In the genomic region with DNA sequence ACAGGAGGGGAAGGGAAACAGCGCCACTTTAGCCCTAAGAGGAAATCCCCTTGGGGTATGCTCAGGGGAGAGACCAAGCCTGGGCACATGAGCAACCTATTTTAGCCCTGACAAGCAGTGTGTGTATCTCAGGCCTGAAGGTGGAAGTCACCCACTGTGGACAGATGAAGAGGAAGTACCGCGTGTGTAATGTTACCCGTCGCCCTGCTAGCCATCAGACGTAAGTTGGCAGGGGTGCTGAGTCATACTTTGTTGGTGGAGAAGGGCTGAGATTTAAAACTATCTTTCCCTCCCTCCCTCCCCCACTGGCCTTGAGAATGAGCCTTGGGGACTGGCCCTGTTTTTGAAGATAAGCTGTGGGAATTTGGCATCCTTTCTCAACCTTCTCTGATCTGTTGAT, we compare ENCODE assay signal across 10 cellular contexts. TPM values are rescaled to one million over a fixed set of nuclear protein-coding genes. Genes with fewer than 3 reads are reported as not detected.
DNase-seq lines count a peak whose midpoint lies in the region; ATAC-seq, FAIRE-seq and TF ChIP-seq lines count a peak whose summit lies in the region.
"Had no signal": no experiment of that assay in that cellular context is flagged by ENCODE, and none has a peak within 500 bp of the region (broad histone marks: within the 10 kb centered on the region; RNA-seq: fewer than 3 reads in every experiment).

No MANE protein-coding gene starts in this region.

- peak overlapping the region in 1 of 2 donors; percentile 53 for H3K27ac Mint-ChIP-seq in stimulated activated naive CD8-positive, alpha-beta T cell treated with anti-CD3 and anti-CD28 coated beads, Interleukin-15, amount 100 ng/mL, for 72 hours
- H3K27ac Mint-ChIP-seq: type B pancreatic cell had no signal

- H3K27me3 Mint-ChIP-seq in stimulated activated naive CD8-positive, alpha-beta T cell treated with anti-CD3 and anti-CD28 coated beads, Interleukin-15, amount 100 ng/mL, for 72 hours: no peaks in the 10 kb centered on the region
- H3K27me3 Mint-ChIP-seq: type B pancreatic cell had no signal

- peak; percentile 71 for ATAC-seq in stimulated activated naive CD8-positive, alpha-beta T cell treated with anti-CD3 and anti-CD28 coated beads, Interleukin-15, Interleukin-2, amounts not matched to agents 100 U/mL and 50 U/mL, for 24 hours
- ATAC-seq in stimulated activated naive CD8-positive, alpha-beta T cell treated with anti-CD3 and anti-CD28 coated beads, Interleukin-15, amount 100 ng/mL, for 72 hours: no peak
- peak; percentile 41 for ATAC-seq in Right ventricle myocardium inferior

- no peak overlapping the region for H3K4me3 Mint-ChIP-seq in stimulated activated naive CD8-positive, alpha-beta T cell treated with anti-CD3 and anti-CD28 coated beads, Interleukin-15, amount 100 ng/mL, for 72 hours
- H3K4me3 Mint-ChIP-seq: type B pancreatic cell had no signal

- H3K4me3 ChIP-seq in MM.1S (ENCODE audit: low read length): no peak overlapping the region

- intact Hi-C loops in Right ventricle myocardium inferior (cut with DNase I): no loop called here

- no peaks in the 10 kb centered on the region for H3K36me3 ChIP-seq in MM.1S (replicated peaks; ENCODE audit: insufficient read depth, low read length)

- H3K4me1 Mint-ChIP-seq in stimulated activated naive CD8-positive, alpha-beta T cell treated with anti-CD3 and anti-CD28 coated beads, Interleukin-15, amount 100 ng/mL, for 72 hours: peaks cover 6% of the 10 kb centered on the region

- no peaks in the 10 kb centered on the region for H3K4me1 ChIP-seq in MM.1S (ENCODE audit: low read length)

- H3K4me2 ChIP-seq in MM.1S (ENCODE audit: low read depth, low read length): no peak overlapping the region

- no peaks in the 10 kb centered on the region for H3K9me2 ChIP-seq in MM.1S (replicated peaks; ENCODE audit: insufficient read depth, low read length)

- no peaks in the 10 kb centered on the region for H3K79me2 ChIP-seq in MM.1S (ENCODE audit: low read length)

- H3K9me3 Mint-ChIP-seq in stimulated activated naive CD8-positive, alpha-beta T cell treated with anti-CD3 and anti-CD28 coated beads, Interleukin-15, amount 100 ng/mL, for 72 hours: no peaks in the 10 kb centered on the region
- H3K9me3 Mint-ChIP-seq: type B pancreatic cell had no signal

- H3K9ac ChIP-seq in MM.1S (ENCODE audit: low read length): no peak overlapping the region

- H3K27me3 ChIP-seq in MM.1S (replicated peaks; ENCODE audit: insufficient read depth, low read length): no peaks in the 10 kb centered on the region

- FAIRE-seq in D721Med (lab: Jason Lieb, UNC): no peak

- no peaks in the 10 kb centered on the region for H3K9me3 ChIP-seq in MM.1S (replicated peaks; ENCODE audit: insufficient read depth, low read length)

- no peaks in the 10 kb centered on the region for H4K20me1 ChIP-seq in MM.1S (ENCODE audit: insufficient read depth, low read length)

- no peak overlapping the region for H2AFZ ChIP-seq in MM.1S (ENCODE audit: low read length)

- no peaks in the 10 kb centered on the region for H3F3A ChIP-seq in MM.1S (ENCODE audit: insufficient read depth, low read length)

- no peak overlapping the region for H3K27ac ChIP-seq in MM.1S (ENCODE audit: low read length)

- TF ChIP-seq CTCF in D721Med (IDR thresholded peaks at IDR 0.05; ENCODE audit: insufficient read depth, missing control alignments) (no peak), MM.1S (IDR thresholded peaks at IDR 0.05; ENCODE audit: low read length) (no peak)

- DNase-seq in stimulated activated naive CD8-positive, alpha-beta T cell treated with anti-CD3 and anti-CD28 coated beads, Interleukin-15, Interleukin-2, amounts not matched to agents 100 U/mL and 50 U/mL, for 24 hours: peak; percentile 9
- no peak for DNase-seq in stimulated activated naive CD8-positive, alpha-beta T cell treated with anti-CD3 and anti-CD28 coated beads, Interleukin-15, amount 100 ng/mL, for 72 hours
- DNase-seq in NOMO-1 treated with dmso at 0.1 percent for 144 hours (lab: John Stamatoyannopoulos, UW; ENCODE audit: unreplicated experiment) (peak; percentile 84), Right ventricle myocardium inferior (ENCODE audit: missing footprints) (peak; percentile 76), D721Med (ENCODE audit: insufficient read length, low spot score) (no peak), MM.1S (no peak), ecto neural progenitor cell (ENCODE audit: low spot score) (no peak)
- DNase-seq in stimulated activated CD4-positive, alpha-beta T cell treated with anti-CD3 and anti-CD28 coated beads, Interleukin-4, amount 100 ng/mL, for 4 hours: no peak
- DNase-seq: NCI-H1048 had no signal

RNA-seq across cellular contexts. Expression of a gene that starts 11.2 kb away (rescaled TPM):
- 17.5 TPM for total RNA-seq in Right ventricle myocardium inferior

RNA-seq across cellular contexts. Expression of a gene that starts 36.7 kb away (rescaled TPM):
- total RNA-seq in Right ventricle myocardium inferior: 12.0 TPM

Comparison
In these comparisons a context has a peak if more than half of its experiments do, and no peak if none do; other contexts are left out.
1. DNase-seq: peak in stimulated activated naive CD8-positive, alpha-beta T cell treated with anti-CD3 and anti-CD28 coated beads, Interleukin-15, Interleukin-2, amounts not matched to agents 100 U/mL and 50 U/mL, for 24 hours (single experiment), NOMO-1 treated with dmso at 0.1 percent for 144 hours (single experiment) and Right ventricle myocardium inferior (single experiment); none in stimulated activated naive CD8-positive, alpha-beta T cell treated with anti-CD3 and anti-CD28 coated beads, Interleukin-15, amount 100 ng/mL, for 72 hours (0 of 2), D721Med (single experiment), stimulated activated CD4-positive, alpha-beta T cell treated with anti-CD3 and anti-CD28 coated beads, Interleukin-4, amount 100 ng/mL, for 4 hours (0 of 2), MM.1S (single experiment) and ecto neural progenitor cell (single experiment).